Comparison of ENCODE assay signal across 18 cellular contexts in the genomic region with DNA sequence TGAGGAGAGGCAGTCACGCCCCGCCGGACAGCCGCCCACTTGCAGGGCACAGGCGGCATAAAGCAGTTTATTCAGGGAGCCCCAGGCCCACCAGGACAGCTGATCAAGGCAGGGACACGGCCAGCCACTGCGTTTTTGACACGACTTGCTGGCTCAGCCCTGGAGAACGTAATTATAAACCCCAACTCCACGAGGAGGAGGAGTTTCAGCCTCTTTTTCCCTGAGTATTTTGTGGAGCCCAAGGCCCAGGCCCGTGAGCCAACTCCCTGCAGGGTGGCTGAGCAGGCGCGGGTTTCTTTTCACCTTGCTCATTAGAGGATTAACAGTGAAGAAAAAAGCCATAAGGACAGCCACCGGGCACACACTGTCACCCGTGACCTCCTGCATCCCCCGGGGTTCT.
DNase-seq lines count a peak whose midpoint lies in the region; ATAC-seq and TF ChIP-seq lines count a peak whose summit lies in the region.
"Had no signal": no experiment of that assay in that cellular context is flagged by ENCODE, and none has a peak within 500 bp of the region (broad histone marks: within the 10 kb centered on the region; RNA-seq: fewer than 3 reads in every experiment).

No MANE protein-coding gene starts in this region.

- H3K4me1 Mint-ChIP-seq in GM23338 (peaks cover 29% of the 10 kb centered on the region), brain (peaks cover 36% of the 10 kb centered on the region)
- no peaks in the 10 kb centered on the region for H3K4me1 Mint-ChIP-seq in stimulated activated naive B cell treated with anti-CD40 and anti-IgM and Interleukin-4, amounts not matched to agents 10 μg/mL and 1 μg/mL and 100 μg/mL, for 72 hours

- H3K27me3 ChIP-seq in GM23338 (ENCODE audit: insufficient read depth) = no peaks in the 10 kb centered on the region
- H3K27me3 ChIP-seq in esophagus squamous epithelium = peaks cover 0 to 29% (median 0%) of the 10 kb centered on the region in 4 donors
- H3K27me3 ChIP-seq: BE2C had no signal

- H3K79me2 ChIP-seq in GM23338 (replicated peaks; ENCODE audit: insufficient read depth) = no peaks in the 10 kb centered on the region

- no peak overlapping the region for H3K4me3 ChIP-seq in GM23338
- H3K4me3 ChIP-seq in esophagus squamous epithelium = no peak overlapping the region
- H3K4me3 ChIP-seq: A549 had no signal

- H3K9me3 Mint-ChIP-seq in GM23338 = no peaks in the 10 kb centered on the region; the same call in 2 of the 3 replicates
- H3K9me3 Mint-ChIP-seq in brain = peaks cover 0 to 15% (median 4%) of the 10 kb centered on the region in 5 experiments
- peaks cover 0 to 1% of the 10 kb centered on the region in 2 donors for H3K9me3 Mint-ChIP-seq in stimulated activated naive B cell treated with anti-CD40 and anti-IgM and Interleukin-4, amounts not matched to agents 10 μg/mL and 1 μg/mL and 100 μg/mL, for 72 hours

- no peak overlapping the region for H3K4me2 ChIP-seq in GM23338
- H3K4me2 ChIP-seq: A549, SK-N-SH had no signal

- H3K27ac ChIP-seq in GM23338 (ENCODE audit: low read depth) (no peak overlapping the region), esophagus squamous epithelium (peak overlapping the region; percentile 31 to 85 (median 74))

- no peaks in the 10 kb centered on the region for H3K9me2 ChIP-seq in GM23338 (ENCODE audit: insufficient read depth)
- H3K9me2 ChIP-seq: SK-N-SH had no signal

- H3K4me1 ChIP-seq in GM23338 (ENCODE audit: insufficient read depth) = peaks cover 20% of the 10 kb centered on the region
- peaks cover 21 to 71% (median 31%) of the 10 kb centered on the region in 3 donors for H3K4me1 ChIP-seq in esophagus squamous epithelium
- H3K4me1 ChIP-seq: A549, BE2C had no signal

- ATAC-seq in GM23338 = peak; percentile 14
- no peak for ATAC-seq in stimulated activated naive B cell treated with anti-CD40 and anti-IgM and Interleukin-4, amounts not matched to agents 10 μg/mL and 1 μg/mL and 100 μg/mL, for 72 hours (replicated peaks)
- ATAC-seq: A549 had no signal

- no peaks in the 10 kb centered on the region for H3K9me3 ChIP-seq in esophagus squamous epithelium
- H3K9me3 ChIP-seq: A549, BE2C, SK-N-SH had no signal

- no peak for TF ChIP-seq POLR2A in esophagus squamous epithelium (IDR thresholded peaks at IDR 0.05)

- 0 to 32% methylated on average over 1 to 13 of the region's 16 CpGs for WGBS in esophagus squamous epithelium, 2 donors

- H3K36me3 ChIP-seq in GM23338 (ENCODE audit: insufficient read depth) = no peaks in the 10 kb centered on the region
- no peaks in the 10 kb centered on the region for H3K36me3 ChIP-seq in esophagus squamous epithelium
- H3K36me3 ChIP-seq: BE2C had no signal

- no peak overlapping the region for H3K4me3 Mint-ChIP-seq in GM23338
- H3K4me3 Mint-ChIP-seq in brain = no peak overlapping the region
- H3K4me3 Mint-ChIP-seq in stimulated activated naive B cell treated with anti-CD40 and anti-IgM and Interleukin-4, amounts not matched to agents 10 μg/mL and 1 μg/mL and 100 μg/mL, for 72 hours = no peak overlapping the region

- TF ChIP-seq CTCF in GM23338 (conservative IDR thresholded peaks at IDR 0.05; ENCODE audit: low read depth in 2 of 2) = no peak
- no peak for TF ChIP-seq CTCF in brain (conservative IDR thresholded peaks at IDR 0.05)
- no peak for TF ChIP-seq CTCF in esophagus squamous epithelium (IDR thresholded peaks at IDR 0.05)

- H3K27me3 Mint-ChIP-seq in GM23338 (ENCODE audit: insufficient read depth, low read depth, poor library complexity) (peaks cover 4% of the 10 kb centered on the region), brain (peaks cover 11% of the 10 kb centered on the region)
- H3K27me3 Mint-ChIP-seq in stimulated activated naive B cell treated with anti-CD40 and anti-IgM and Interleukin-4, amounts not matched to agents 10 μg/mL and 1 μg/mL and 100 μg/mL, for 72 hours = peaks cover 24 to 29% of the 10 kb centered on the region in 2 donors

- H3K27ac Mint-ChIP-seq in GM23338 (no peak overlapping the region), brain (peak overlapping the region in 3 of 5 experiments; percentile 76 to 89 (median 82))
- H3K27ac Mint-ChIP-seq in stimulated activated naive B cell treated with anti-CD40 and anti-IgM and Interleukin-4, amounts not matched to agents 10 μg/mL and 1 μg/mL and 100 μg/mL, for 72 hours = no peak overlapping the region

- H3F3A ChIP-seq in GM23338 (replicated peaks; ENCODE audit: low read depth) = no peaks in the 10 kb centered on the region

- peak overlapping the region; percentile 76 for H2AFZ ChIP-seq in GM23338

- intact Hi-C loops in esophagus squamous epithelium (cut with DNase I) = no loop called here

- DNase-seq in GM23338 (ENCODE audit: low spot score) (no peak), esophagus squamous epithelium (lab: John Stamatoyannopoulos, UW) (no peak), retina (peak; percentile 48), germinal center (ENCODE audit: low spot score) (no peak)
- no peak for DNase-seq in stimulated activated naive CD4-positive, alpha-beta T cell treated with Interleukin-2 at 50 U/mL for 16 hours (lab: John Stamatoyannopoulos, UW)
- DNase-seq in stimulated activated naive B cell treated with anti-CD40 and anti-IgM and Interleukin-4, amounts not matched to agents 10 μg/mL and 1 μg/mL and 100 μg/mL, for 72 hours = no peak
- DNase-seq: BE2C, DMS53, GF-D8, KBM-7, NCI-H1092, NCI-H1436, NCI-H1930, NCI-H748 treated with DMSO at 0.1 percent for 48 hours, SIG-M5, SK-N-SH had no signal

- H3K36me3 Mint-ChIP-seq in GM23338 (ENCODE audit: low read depth) (no peaks in the 10 kb centered on the region), brain (no peaks in the 10 kb centered on the region)
- no peaks in the 10 kb centered on the region for H3K36me3 Mint-ChIP-seq in stimulated activated naive B cell treated with anti-CD40 and anti-IgM and Interleukin-4, amounts not matched to agents 10 μg/mL and 1 μg/mL and 100 μg/mL, for 72 hours

- no peaks in the 10 kb centered on the region for H4K20me1 ChIP-seq in GM23338 (replicated peaks; ENCODE audit: insufficient read depth)

TF ChIP-seq in GM23338, 12 proteins besides CTCF, POLR2A, EP300 and RAD21 (continues in another document):
- TF ChIP-seq EZH2phosphoT487 (IDR thresholded peaks at IDR 0.05; ENCODE audit: unreplicated experiment) (no peak), NANOG (IDR thresholded peaks at IDR 0.05; ENCODE audit: borderline replicate concordance) (no peak), ZNF114 (CRISPR knock-in tag; IDR thresholded peaks at IDR 0.05) (no peak), STAT1 (IDR thresholded peaks at IDR 0.05; ENCODE audit: unreplicated experiment) (no peak), JUNB (IDR thresholded peaks at IDR 0.05; ENCODE audit: unreplicated experiment) (no peak), POLR2AphosphoS5 (IDR thresholded peaks at IDR 0.05; ENCODE audit: low read depth) (no peak), CREB1 (CRISPR knock-in tag; IDR thresholded peaks at IDR 0.05; ENCODE audit: low read depth) (no peak)
- TF ChIP-seq, protein P1, sequence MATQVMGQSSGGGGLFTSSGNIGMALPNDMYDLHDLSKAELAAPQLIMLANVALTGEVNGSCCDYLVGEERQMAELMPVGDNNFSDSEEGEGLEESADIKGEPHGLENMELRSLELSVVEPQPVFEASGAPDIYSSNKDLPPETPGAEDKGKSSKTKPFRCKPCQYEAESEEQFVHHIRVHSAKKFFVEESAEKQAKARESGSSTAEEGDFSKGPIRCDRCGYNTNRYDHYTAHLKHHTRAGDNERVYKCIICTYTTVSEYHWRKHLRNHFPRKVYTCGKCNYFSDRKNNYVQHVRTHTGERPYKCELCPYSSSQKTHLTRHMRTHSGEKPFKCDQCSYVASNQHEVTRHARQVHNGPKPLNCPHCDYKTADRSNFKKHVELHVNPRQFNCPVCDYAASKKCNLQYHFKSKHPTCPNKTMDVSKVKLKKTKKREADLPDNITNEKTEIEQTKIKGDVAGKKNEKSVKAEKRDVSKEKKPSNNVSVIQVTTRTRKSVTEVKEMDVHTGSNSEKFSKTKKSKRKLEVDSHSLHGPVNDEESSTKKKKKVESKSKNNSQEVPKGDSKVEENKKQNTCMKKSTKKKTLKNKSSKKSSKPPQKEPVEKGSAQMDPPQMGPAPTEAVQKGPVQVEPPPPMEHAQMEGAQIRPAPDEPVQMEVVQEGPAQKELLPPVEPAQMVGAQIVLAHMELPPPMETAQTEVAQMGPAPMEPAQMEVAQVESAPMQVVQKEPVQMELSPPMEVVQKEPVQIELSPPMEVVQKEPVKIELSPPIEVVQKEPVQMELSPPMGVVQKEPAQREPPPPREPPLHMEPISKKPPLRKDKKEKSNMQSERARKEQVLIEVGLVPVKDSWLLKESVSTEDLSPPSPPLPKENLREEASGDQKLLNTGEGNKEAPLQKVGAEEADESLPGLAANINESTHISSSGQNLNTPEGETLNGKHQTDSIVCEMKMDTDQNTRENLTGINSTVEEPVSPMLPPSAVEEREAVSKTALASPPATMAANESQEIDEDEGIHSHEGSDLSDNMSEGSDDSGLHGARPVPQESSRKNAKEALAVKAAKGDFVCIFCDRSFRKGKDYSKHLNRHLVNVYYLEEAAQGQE (IDR thresholded peaks at IDR 0.05; ENCODE audit: unreplicated experiment) = no peak
- TF ChIP-seq, protein P2, sequence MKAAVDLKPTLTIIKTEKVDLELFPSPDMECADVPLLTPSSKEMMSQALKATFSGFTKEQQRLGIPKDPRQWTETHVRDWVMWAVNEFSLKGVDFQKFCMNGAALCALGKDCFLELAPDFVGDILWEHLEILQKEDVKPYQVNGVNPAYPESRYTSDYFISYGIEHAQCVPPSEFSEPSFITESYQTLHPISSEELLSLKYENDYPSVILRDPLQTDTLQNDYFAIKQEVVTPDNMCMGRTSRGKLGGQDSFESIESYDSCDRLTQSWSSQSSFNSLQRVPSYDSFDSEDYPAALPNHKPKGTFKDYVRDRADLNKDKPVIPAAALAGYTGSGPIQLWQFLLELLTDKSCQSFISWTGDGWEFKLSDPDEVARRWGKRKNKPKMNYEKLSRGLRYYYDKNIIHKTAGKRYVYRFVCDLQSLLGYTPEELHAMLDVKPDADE (IDR thresholded peaks at IDR 0.05) = no peak

Comparison
In these comparisons a context has a peak if more than half of its experiments do, and no peak if none do; other contexts are left out.
1. H3K27ac Mint-ChIP-seq: peak in brain (3 of 5); none in GM23338 (single experiment) and stimulated activated naive B cell treated with anti-CD40 and anti-IgM and Interleukin-4, amounts not matched to agents 10 μg/mL and 1 μg/mL and 100 μg/mL, for 72 hours (single experiment).